Comparison of ENCODE assay signal across 27 cellular contexts in genomic region chr7:134758981-134759380, GRCh38. TPM values are rescaled to one million over a fixed set of nuclear protein-coding genes. Genes with fewer than 3 reads are reported as not detected.
"Had no signal": no experiment of that assay in that cellular context is flagged by ENCODE, and none has a peak within 500 bp of the region (broad histone marks: within the 10 kb centered on the region; RNA-seq: fewer than 3 reads in every experiment).

No MANE protein-coding gene starts in this region.

- H3K4me1 ChIP-seq: breast epithelium, Peyer's patch had no signal

- H3K27me3 ChIP-seq: breast epithelium, Peyer's patch, SJCRH30 had no signal

- H3K27ac Mint-ChIP-seq: activated B cell treated with CpG ODN at 0.5 μM for 24 hours; activated CD4-positive, alpha-beta T cell treated with anti-CD3 and anti-CD28 coated beads, Interleukin-2, amount 10 ng/mL, durations not matched to agents 24 days and 14 days; activated naive CD4-positive, alpha-beta T cell treated with anti-CD3 and anti-CD28 coated beads for 36 hours; activated naive CD8-positive, alpha-beta T cell; T-helper 1 cell treated with Interleukin-12 subunit alpha and Interleukin-12 subunit beta and Interleukin-4 antibody, amounts not matched to agents 30 μg/mL and 1 μg/mL, for 36 hours had no signal

- ATAC-seq: activated T-cell treated with anti-CD3 and anti-CD28 coated beads, Interleukin-2, amount 50 U/mL, for 4 hours; K562 had no signal

- H3K4me3 ChIP-seq: breast epithelium, K562, Peyer's patch, SJCRH30 had no signal

- H3K4me3 Mint-ChIP-seq: activated B cell treated with CpG ODN at 0.5 μM for 24 hours; activated CD4-positive, alpha-beta T cell treated with anti-CD3 and anti-CD28 coated beads, Interleukin-2, amount 10 ng/mL, durations not matched to agents 24 days and 14 days; activated naive CD4-positive, alpha-beta T cell treated with anti-CD3 and anti-CD28 coated beads for 36 hours; activated naive CD8-positive, alpha-beta T cell; activated T-cell treated with anti-CD3 and anti-CD28 coated beads, Interleukin-2, amount 50 U/mL, for 4 hours; T-helper 1 cell treated with Interleukin-12 subunit alpha and Interleukin-12 subunit beta and Interleukin-4 antibody, amounts not matched to agents 30 μg/mL and 1 μg/mL, for 36 hours had no signal

- H3K9me3 ChIP-seq: breast epithelium, Peyer's patch, SJCRH30 had no signal

- H3K27ac ChIP-seq: breast epithelium, Peyer's patch, RWPE1, SJCRH30 had no signal

- H3K36me3 ChIP-seq: breast epithelium, Peyer's patch, SJCRH30 had no signal

- H3K4me1 Mint-ChIP-seq: activated CD4-positive, alpha-beta T cell treated with anti-CD3 and anti-CD28 coated beads, Interleukin-2, amount 10 ng/mL, durations not matched to agents 24 days and 14 days had no signal

- H3K27me3 Mint-ChIP-seq: activated B cell treated with CpG ODN at 0.5 μM for 24 hours; activated CD4-positive, alpha-beta T cell treated with anti-CD3 and anti-CD28 coated beads, Interleukin-2, amount 10 ng/mL, durations not matched to agents 24 days and 14 days; activated naive CD8-positive, alpha-beta T cell had no signal

- DNase-seq: activated B cell treated with CpG ODN at 0.5 μM for 24 hours; activated CD4-positive, alpha-beta T cell treated with anti-CD3 and anti-CD28 coated beads for 1 hour; activated CD4-positive, alpha-beta T cell treated with anti-CD3 and anti-CD28 coated beads, Interleukin-2, amount 10 ng/mL, durations not matched to agents 24 days and 14 days; activated CD4-positive, alpha-beta T cell treated with anti-CD3 and anti-CD28 coated beads, Interleukin-2, amount 50 U/mL, for 48 hours; activated CD8-positive, alpha-beta memory T cell treated with anti-CD3 and anti-CD28 coated beads for 24 hours; activated gamma-delta T cell; activated naive CD4-positive, alpha-beta T cell treated with anti-CD3 and anti-CD28 coated beads for 36 hours; activated T-cell treated with anti-CD3 and anti-CD28 coated beads, Interleukin-2, amount 50 U/mL, for 4 hours; central memory CD4-positive, alpha-beta T cell; Karpas-422; MM.1S; NCI-H1105; NCI-H1436; NCI-H187; NCI-H2081; NCI-H510A treated with DMSO at 0.1 percent for 48 hours; NCI-H69; NK-92 treated with Interleukin-12 subunit alpha and Interleukin-12 subunit beta, amount 100 ng/mL, for 24 hours; Peyer's patch; Right ventricle myocardium superior; SJCRH30; T-helper 9 cell had no signal

- H3K9me3 Mint-ChIP-seq: activated B cell treated with CpG ODN at 0.5 μM for 24 hours; activated CD4-positive, alpha-beta T cell treated with anti-CD3 and anti-CD28 coated beads, Interleukin-2, amount 10 ng/mL, durations not matched to agents 24 days and 14 days; activated naive CD4-positive, alpha-beta T cell treated with anti-CD3 and anti-CD28 coated beads for 36 hours; activated T-cell treated with anti-CD3 and anti-CD28 coated beads, Interleukin-2, amount 50 U/mL, for 4 hours; T-helper 1 cell treated with Interleukin-12 subunit alpha and Interleukin-12 subunit beta and Interleukin-4 antibody, amounts not matched to agents 30 μg/mL and 1 μg/mL, for 36 hours had no signal

RNA-seq across cellular contexts. Expression of gene CALD1, which starts 20.5 kb away (rescaled TPM):
- polyA plus RNA-seq: K562 had no signal
